ENCODE assay signal across 14 cellular contexts in genomic region chr1:37537378-37537777, GRCh38. TPM values are rescaled to one million over a fixed set of nuclear protein-coding genes. Genes with fewer than 3 reads are reported as not detected.
DNase-seq lines count a peak whose midpoint lies in the region; ATAC-seq and TF ChIP-seq lines count a peak whose summit lies in the region.
"Had no signal": no experiment of that assay in that cellular context is flagged by ENCODE, and none has a peak within 500 bp of the region (broad histone marks: within the 10 kb centered on the region; RNA-seq: fewer than 3 reads in every experiment).

No MANE protein-coding gene starts in this region.

- no peaks in the 10 kb centered on the region for H3K27me3 ChIP-seq in left lung

- H3K9me3 ChIP-seq in left lung = no peaks in the 10 kb centered on the region

- intact Hi-C loops in left lung (cut with DNase I) = no loop called here
- intact Hi-C loops in posterior cingulate gyrus (cut with DNase I) = no loop called here

- no peak overlapping the region for H3K27ac ChIP-seq in left lung
- H3K27ac ChIP-seq: WERI-Rb-1 had no signal

- in situ Hi-C loops in astrocyte of the cerebellum (cut with HindIII; ENCODE audit: low sequenced_read_pairs) = no loop called here

- H3K36me3 ChIP-seq in left lung = peaks cover 0 to 70% of the 10 kb centered on the region in 2 donors

- TF ChIP-seq CTCF in AG10803 (conservative IDR thresholded peaks at IDR 0.05; ENCODE audit: low read length) = no peak
- no peak for TF ChIP-seq CTCF in astrocyte of the cerebellum (IDR thresholded peaks at IDR 0.05; ENCODE audit: low read depth, low read length, missing control alignments)
- no peak for TF ChIP-seq CTCF in left lung (IDR thresholded peaks at IDR 0.05)

- DNase-seq in AG10803 (ENCODE audit: low read depth) = peak; percentile 59
- peak; percentile 83 for DNase-seq in LHCN-M2 (ENCODE audit: low read depth)
- peak; percentile 16 for DNase-seq in astrocyte of the cerebellum (ENCODE audit: low read depth)
- no peak for DNase-seq in left lung
- DNase-seq in GOT3 (lab: John Stamatoyannopoulos, UW) = no peak
- no peak for DNase-seq in posterior cingulate gyrus
- DNase-seq in GM19238 (ENCODE audit: insufficient read length, low spot score) = no peak
- no peak for DNase-seq in kidney glomerular epithelial cell (lab: John Stamatoyannopoulos, UW)
- DNase-seq: activated naive CD4-positive, alpha-beta T cell treated with Interleukin-2 at 50 U/mL for 16 hours; endodermal cell; NCI-H2171; nephron progenitor cell; Right ventricle myocardium superior; WERI-Rb-1 had no signal

- ATAC-seq in left lung = peak; percentile 45

- peaks cover 0 to 9% of the 10 kb centered on the region in 2 donors for H3K4me1 ChIP-seq in left lung

- H3K4me3 ChIP-seq in AG10803 (ENCODE audit: low read length) (no peak overlapping the region), astrocyte of the cerebellum (ENCODE audit: low read depth, low read length) (no peak overlapping the region), left lung (no peak overlapping the region)

RNA-seq across cellular contexts. Expression of gene SNIP1, which starts 16.7 kb away (rescaled TPM):
- 10.6 and 18.6 TPM in 2 replicates for total RNA-seq in LHCN-M2 (2014; rRNA removed)
- 5.8 TPM for polyA plus RNA-seq in LHCN-M2 (2012)
- 10 to 100 TPM; 12.3 to 12.6 TPM for total RNA-seq in left lung

RNA-seq across cellular contexts. Expression of gene DNALI1, which starts 19.4 kb away (rescaled TPM):
- total RNA-seq in LHCN-M2 (2014; rRNA removed) (13.3 and 13.9 TPM in 2 replicates), left lung (10 to 100 TPM; 17.9 to 24.1 TPM)
- 18.7 TPM for polyA plus RNA-seq in LHCN-M2 (2012)

RNA-seq across cellular contexts. Expression of gene MEAF6, which starts 22.8 kb away (rescaled TPM):
- total RNA-seq in LHCN-M2 (2014; rRNA removed) (86.2 and 90.1 TPM in 2 replicates), left lung (10 to 100 TPM; 47.7 to 56.0 TPM)
- 41.0 TPM for polyA plus RNA-seq in LHCN-M2 (2012)

RNA-seq across cellular contexts. Expression of gene GNL2, which starts 58.4 kb away (rescaled TPM):
- 65.1 and 73.9 TPM in 2 replicates for total RNA-seq in LHCN-M2 (2014; rRNA removed)
- 53.3 TPM for polyA plus RNA-seq in LHCN-M2 (2012)
- 10 to 100 TPM; 32.2 to 41.8 TPM for total RNA-seq in left lung

Comparison
In these comparisons a context has a peak if more than half of its experiments do, and no peak if none do; other contexts are left out.
1. DNase-seq: peak in AG10803 (single experiment), LHCN-M2 (single experiment) and astrocyte of the cerebellum (single experiment); none in left lung (0 of 2), GOT3 (single experiment), posterior cingulate gyrus (0 of 10), GM19238 (single experiment) and kidney glomerular epithelial cell (single experiment).